Comparison of ENCODE assay signal across 12 cellular contexts in genomic region chr4:150769235-150769634, GRCh38.
DNase-seq lines count a peak whose midpoint lies in the region; ATAC-seq and TF ChIP-seq lines count a peak whose summit lies in the region.
"Had no signal": no experiment of that assay in that cellular context is flagged by ENCODE, and none has a peak within 500 bp of the region (broad histone marks: within the 10 kb centered on the region; RNA-seq: fewer than 3 reads in every experiment).

No MANE protein-coding gene starts in this region.

- no peak overlapping the region for H3K27ac ChIP-seq in thyroid gland
- H3K27ac ChIP-seq: SK-N-MC, vagina had no signal

- H3K9me3 ChIP-seq in thyroid gland = no peaks in the 10 kb centered on the region
- H3K9me3 ChIP-seq: vagina had no signal

- no peaks in the 10 kb centered on the region for H3K4me1 ChIP-seq in thyroid gland
- H3K4me1 ChIP-seq: vagina had no signal

- TF ChIP-seq POLR2A in thyroid gland (IDR thresholded peaks at IDR 0.05) = no peak

- H3K4me3 ChIP-seq in thyroid gland (replicated peaks in 1 of 3) = no peak overlapping the region
- H3K4me3 ChIP-seq: SK-N-MC, vagina had no signal

- DNase-seq in AML-193 (lab: John Stamatoyannopoulos, UW) (peak; percentile 28 to 40), HS-27A (ENCODE audit: low read depth) (peak; percentile 57), left lobe of liver (ENCODE audit: low spot score) (no peak), GM10248 (ENCODE audit: extremely low spot score) (no peak), thyroid gland (no peak), NCI-H526 (lab: John Stamatoyannopoulos, UW) (no peak)
- no peak for DNase-seq in activated T-helper 1 cell treated with anti-CD3 and anti-CD28 coated beads, Interleukin-12 subunit alpha, Interleukin-12 subunit beta, Interleukin-2, Interleukin-4 antibody, amounts not matched to agents 30 ng/mL and 10 ng/mL and 1 ng/mL, durations not matched to agents 14 hours and 24 hours and 36 hours (ENCODE audit: low spot score)
- no peak for DNase-seq in stimulated activated naive CD4-positive, alpha-beta T cell treated with Interleukin-2 at 50 U/mL for 16 hours (lab: John Stamatoyannopoulos, UW)
- DNase-seq: activated naive CD4-positive, alpha-beta T cell treated with anti-CD3 and anti-CD28 coated beads, Interleukin-2, amount 10 ng/mL, durations not matched to agents 7 days and 5 days had no signal

- TF ChIP-seq CTCF in GM10248 (IDR thresholded peaks at IDR 0.05; ENCODE audit: control extremely low read depth, extremely low read depth, low read depth, missing control alignments) (no peak), thyroid gland (IDR thresholded peaks at IDR 0.05) (no peak)

- POLR2A ChIA-PET in GM10248 (lab: Yijun Ruan, JAX) = no interaction called here

- intact Hi-C loops in activated T-helper 1 cell treated with anti-CD3 and anti-CD28 coated beads, Interleukin-12 subunit alpha, Interleukin-12 subunit beta, Interleukin-2, Interleukin-4 antibody, amounts not matched to agents 30 ng/mL and 10 ng/mL and 1 ng/mL, durations not matched to agents 14 hours and 24 hours and 36 hours (cut with micrococcal nuclease) = no loop called here
- intact Hi-C loops in thyroid gland (cut with DNase I) = no loop called here

- peak overlapping the region; percentile 19 for H3K27ac Mint-ChIP-seq in activated T-helper 1 cell treated with anti-CD3 and anti-CD28 coated beads, Interleukin-12 subunit alpha, Interleukin-12 subunit beta, Interleukin-2, Interleukin-4 antibody, amounts not matched to agents 30 ng/mL and 10 ng/mL and 1 ng/mL, durations not matched to agents 14 hours and 24 hours and 36 hours
- H3K27ac Mint-ChIP-seq: activated naive CD4-positive, alpha-beta T cell treated with anti-CD3 and anti-CD28 coated beads, Interleukin-2, amount 10 ng/mL, durations not matched to agents 7 days and 5 days had no signal

- CTCF ChIA-PET in GM10248 (lab: Yijun Ruan, JAX) = no interaction called here

- no peaks in the 10 kb centered on the region for H3K36me3 ChIP-seq in thyroid gland
- H3K36me3 ChIP-seq: vagina had no signal

- H3K4me1 Mint-ChIP-seq in activated T-helper 1 cell treated with anti-CD3 and anti-CD28 coated beads, Interleukin-12 subunit alpha, Interleukin-12 subunit beta, Interleukin-2, Interleukin-4 antibody, amounts not matched to agents 30 ng/mL and 10 ng/mL and 1 ng/mL, durations not matched to agents 14 hours and 24 hours and 36 hours (ENCODE audit: low read depth) = peaks cover 12% of the 10 kb centered on the region
- H3K4me1 Mint-ChIP-seq: activated naive CD4-positive, alpha-beta T cell treated with anti-CD3 and anti-CD28 coated beads, Interleukin-2, amount 10 ng/mL, durations not matched to agents 7 days and 5 days had no signal

- H3K36me3 Mint-ChIP-seq in activated T-helper 1 cell treated with anti-CD3 and anti-CD28 coated beads, Interleukin-12 subunit alpha, Interleukin-12 subunit beta, Interleukin-2, Interleukin-4 antibody, amounts not matched to agents 30 ng/mL and 10 ng/mL and 1 ng/mL, durations not matched to agents 14 hours and 24 hours and 36 hours (ENCODE audit: low read depth) = peaks cover 12% of the 10 kb centered on the region

- ATAC-seq in left lobe of liver = peak; percentile 93

- H3K9me3 Mint-ChIP-seq in activated T-helper 1 cell treated with anti-CD3 and anti-CD28 coated beads, Interleukin-12 subunit alpha, Interleukin-12 subunit beta, Interleukin-2, Interleukin-4 antibody, amounts not matched to agents 30 ng/mL and 10 ng/mL and 1 ng/mL, durations not matched to agents 14 hours and 24 hours and 36 hours = no peaks in the 10 kb centered on the region
- H3K9me3 Mint-ChIP-seq: activated naive CD4-positive, alpha-beta T cell treated with anti-CD3 and anti-CD28 coated beads, Interleukin-2, amount 10 ng/mL, durations not matched to agents 7 days and 5 days had no signal

- H3K4me3 Mint-ChIP-seq in activated T-helper 1 cell treated with anti-CD3 and anti-CD28 coated beads, Interleukin-12 subunit alpha, Interleukin-12 subunit beta, Interleukin-2, Interleukin-4 antibody, amounts not matched to agents 30 ng/mL and 10 ng/mL and 1 ng/mL, durations not matched to agents 14 hours and 24 hours and 36 hours = no peak overlapping the region
- H3K4me3 Mint-ChIP-seq: activated naive CD4-positive, alpha-beta T cell treated with anti-CD3 and anti-CD28 coated beads, Interleukin-2, amount 10 ng/mL, durations not matched to agents 7 days and 5 days; IgD-negative memory B cell had no signal

- WGBS in thyroid gland, 2 donors = 96 to 98% methylated on average over 3 of the region's 3 CpGs

- H3K27me3 Mint-ChIP-seq in activated T-helper 1 cell treated with anti-CD3 and anti-CD28 coated beads, Interleukin-12 subunit alpha, Interleukin-12 subunit beta, Interleukin-2, Interleukin-4 antibody, amounts not matched to agents 30 ng/mL and 10 ng/mL and 1 ng/mL, durations not matched to agents 14 hours and 24 hours and 36 hours (ENCODE audit: insufficient read depth) = no peaks in the 10 kb centered on the region
- H3K27me3 Mint-ChIP-seq: activated naive CD4-positive, alpha-beta T cell treated with anti-CD3 and anti-CD28 coated beads, Interleukin-2, amount 10 ng/mL, durations not matched to agents 7 days and 5 days; IgD-negative memory B cell had no signal

- no peaks in the 10 kb centered on the region for H3K27me3 ChIP-seq in thyroid gland
- H3K27me3 ChIP-seq: vagina had no signal

Comparison
In these comparisons a context has a peak if more than half of its experiments do, and no peak if none do; other contexts are left out.
1. DNase-seq: peak in AML-193 (2 of 2) and HS-27A (single experiment); none in activated T-helper 1 cell treated with anti-CD3 and anti-CD28 coated beads, Interleukin-12 subunit alpha, Interleukin-12 subunit beta, Interleukin-2, Interleukin-4 antibody, amounts not matched to agents 30 ng/mL and 10 ng/mL and 1 ng/mL, durations not matched to agents 14 hours and 24 hours and 36 hours (single experiment), left lobe of liver (single experiment), GM10248 (single experiment), thyroid gland (0 of 2), stimulated activated naive CD4-positive, alpha-beta T cell treated with Interleukin-2 at 50 U/mL for 16 hours (single experiment) and NCI-H526 (0 of 2).